ENCODE assay signal across 1 cellular context in genomic region chr4:2222838-2223237, GRCh38.
TF ChIP-seq lines count a peak whose summit lies in the region.

No MANE protein-coding gene starts in this region.

TF ChIP-seq in GM23338, 12 proteins besides CTCF, POLR2A, EP300 and RAD21:
- TF ChIP-seq REST (IDR thresholded peaks at IDR 0.05; ENCODE audit: unreplicated experiment) = no peak
- TF ChIP-seq ZNF331 (CRISPR knock-in tag; IDR thresholded peaks at IDR 0.05; ENCODE audit: low read depth) = no peak
- no peak for TF ChIP-seq ZNF114 (CRISPR knock-in tag; IDR thresholded peaks at IDR 0.05)
- TF ChIP-seq EZH2 (IDR thresholded peaks at IDR 0.05; ENCODE audit: low read depth, unreplicated experiment) = no peak
- TF ChIP-seq CREB1 (CRISPR knock-in tag; IDR thresholded peaks at IDR 0.05; ENCODE audit: low read depth) = no peak
- no peak for TF ChIP-seq JUNB (IDR thresholded peaks at IDR 0.05; ENCODE audit: unreplicated experiment)
- TF ChIP-seq POLR2AphosphoS5 (IDR thresholded peaks at IDR 0.05; ENCODE audit: low read depth) = no peak
- TF ChIP-seq, protein P1, sequence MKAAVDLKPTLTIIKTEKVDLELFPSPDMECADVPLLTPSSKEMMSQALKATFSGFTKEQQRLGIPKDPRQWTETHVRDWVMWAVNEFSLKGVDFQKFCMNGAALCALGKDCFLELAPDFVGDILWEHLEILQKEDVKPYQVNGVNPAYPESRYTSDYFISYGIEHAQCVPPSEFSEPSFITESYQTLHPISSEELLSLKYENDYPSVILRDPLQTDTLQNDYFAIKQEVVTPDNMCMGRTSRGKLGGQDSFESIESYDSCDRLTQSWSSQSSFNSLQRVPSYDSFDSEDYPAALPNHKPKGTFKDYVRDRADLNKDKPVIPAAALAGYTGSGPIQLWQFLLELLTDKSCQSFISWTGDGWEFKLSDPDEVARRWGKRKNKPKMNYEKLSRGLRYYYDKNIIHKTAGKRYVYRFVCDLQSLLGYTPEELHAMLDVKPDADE (IDR thresholded peaks at IDR 0.05) = no peak
- TF ChIP-seq EZH2phosphoT487 (IDR thresholded peaks at IDR 0.05; ENCODE audit: unreplicated experiment) = no peak
- TF ChIP-seq NANOG (IDR thresholded peaks at IDR 0.05; ENCODE audit: borderline replicate concordance) = no peak
- TF ChIP-seq, protein P2, sequence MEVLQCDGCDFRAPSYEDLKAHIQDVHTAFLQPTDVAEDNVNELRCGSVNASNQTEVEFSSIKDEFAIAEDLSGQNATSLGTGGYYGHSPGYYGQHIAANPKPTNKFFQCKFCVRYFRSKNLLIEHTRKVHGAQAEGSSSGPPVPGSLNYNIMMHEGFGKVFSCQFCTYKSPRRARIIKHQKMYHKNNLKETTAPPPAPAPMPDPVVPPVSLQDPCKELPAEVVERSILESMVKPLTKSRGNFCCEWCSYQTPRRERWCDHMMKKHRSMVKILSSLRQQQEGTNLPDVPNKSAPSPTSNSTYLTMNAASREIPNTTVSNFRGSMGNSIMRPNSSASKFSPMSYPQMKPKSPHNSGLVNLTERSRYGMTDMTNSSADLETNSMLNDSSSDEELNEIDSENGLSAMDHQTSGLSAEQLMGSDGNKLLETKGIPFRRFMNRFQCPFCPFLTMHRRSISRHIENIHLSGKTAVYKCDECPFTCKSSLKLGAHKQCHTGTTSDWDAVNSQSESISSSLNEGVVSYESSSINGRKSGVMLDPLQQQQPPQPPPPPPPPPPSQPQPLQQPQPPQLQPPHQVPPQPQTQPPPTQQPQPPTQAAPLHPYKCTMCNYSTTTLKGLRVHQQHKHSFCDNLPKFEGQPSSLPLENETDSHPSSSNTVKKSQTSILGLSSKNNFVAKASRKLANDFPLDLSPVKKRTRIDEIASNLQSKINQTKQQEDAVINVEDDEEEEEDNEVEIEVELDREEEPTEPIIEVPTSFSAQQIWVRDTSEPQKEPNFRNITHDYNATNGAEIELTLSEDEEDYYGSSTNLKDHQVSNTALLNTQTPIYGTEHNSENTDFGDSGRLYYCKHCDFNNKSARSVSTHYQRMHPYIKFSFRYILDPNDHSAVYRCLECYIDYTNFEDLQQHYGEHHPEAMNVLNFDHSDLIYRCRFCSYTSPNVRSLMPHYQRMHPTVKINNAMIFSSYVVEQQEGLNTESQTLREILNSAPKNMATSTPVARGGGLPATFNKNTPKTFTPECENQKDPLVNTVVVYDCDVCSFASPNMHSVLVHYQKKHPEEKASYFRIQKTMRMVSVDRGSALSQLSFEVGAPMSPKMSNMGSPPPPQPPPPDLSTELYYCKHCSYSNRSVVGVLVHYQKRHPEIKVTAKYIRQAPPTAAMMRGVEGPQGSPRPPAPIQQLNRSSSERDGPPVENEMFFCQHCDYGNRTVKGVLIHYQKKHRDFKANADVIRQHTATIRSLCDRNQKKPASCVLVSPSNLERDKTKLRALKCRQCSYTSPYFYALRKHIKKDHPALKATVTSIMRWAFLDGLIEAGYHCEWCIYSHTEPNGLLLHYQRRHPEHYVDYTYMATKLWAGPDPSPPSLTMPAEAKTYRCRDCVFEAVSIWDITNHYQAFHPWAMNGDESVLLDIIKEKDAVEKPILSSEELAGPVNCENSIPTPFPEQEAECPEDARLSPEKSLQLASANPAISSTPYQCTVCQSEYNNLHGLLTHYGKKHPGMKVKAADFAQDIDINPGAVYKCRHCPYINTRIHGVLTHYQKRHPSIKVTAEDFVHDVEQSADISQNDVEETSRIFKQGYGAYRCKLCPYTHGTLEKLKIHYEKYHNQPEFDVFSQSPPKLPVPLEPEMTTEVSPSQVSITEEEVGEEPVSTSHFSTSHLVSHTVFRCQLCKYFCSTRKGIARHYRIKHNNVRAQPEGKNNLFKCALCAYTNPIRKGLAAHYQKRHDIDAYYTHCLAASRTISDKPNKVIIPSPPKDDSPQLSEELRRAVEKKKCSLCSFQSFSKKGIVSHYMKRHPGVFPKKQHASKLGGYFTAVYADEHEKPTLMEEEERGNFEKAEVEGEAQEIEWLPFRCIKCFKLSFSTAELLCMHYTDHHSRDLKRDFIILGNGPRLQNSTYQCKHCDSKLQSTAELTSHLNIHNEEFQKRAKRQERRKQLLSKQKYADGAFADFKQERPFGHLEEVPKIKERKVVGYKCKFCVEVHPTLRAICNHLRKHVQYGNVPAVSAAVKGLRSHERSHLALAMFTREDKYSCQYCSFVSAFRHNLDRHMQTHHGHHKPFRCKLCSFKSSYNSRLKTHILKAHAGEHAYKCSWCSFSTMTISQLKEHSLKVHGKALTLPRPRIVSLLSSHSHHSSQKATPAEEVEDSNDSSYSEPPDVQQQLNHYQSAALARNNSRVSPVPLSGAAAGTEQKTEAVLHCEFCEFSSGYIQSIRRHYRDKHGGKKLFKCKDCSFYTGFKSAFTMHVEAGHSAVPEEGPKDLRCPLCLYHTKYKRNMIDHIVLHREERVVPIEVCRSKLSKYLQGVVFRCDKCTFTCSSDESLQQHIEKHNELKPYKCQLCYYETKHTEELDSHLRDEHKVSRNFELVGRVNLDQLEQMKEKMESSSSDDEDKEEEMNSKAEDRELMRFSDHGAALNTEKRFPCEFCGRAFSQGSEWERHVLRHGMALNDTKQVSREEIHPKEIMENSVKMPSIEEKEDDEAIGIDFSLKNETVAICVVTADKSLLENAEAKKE (CRISPR knock-in tag; IDR thresholded peaks at IDR 0.05) = no peak
